Comparison of ENCODE assay signal across 8 cellular contexts in genomic region chr12:56158926-56159461, GRCh38. TPM values are rescaled to one million over a fixed set of nuclear protein-coding genes. Genes with fewer than 3 reads are reported as not detected.
A peak's percentile ranks its signal among the peaks of the same experiment; 100 is the strongest.
DNase-seq lines count a peak whose midpoint lies in the region; ATAC-seq and TF ChIP-seq lines count a peak whose summit lies in the region.

No MANE protein-coding gene starts in this region.

- no peak for ATAC-seq in HG02623 (IDR thresholded peaks at IDR 0.05; ENCODE audit: unreplicated experiment)

- peak overlapping the region; percentile 53 for H2AFZ ChIP-seq in parathyroid adenoma

- H3K27ac ChIP-seq in angular gyrus (ENCODE audit: low read depth, low read length) (peak overlapping the region; percentile 91), left ventricle myocardium inferior (replicated peaks) (peak overlapping the region; percentile 96), parathyroid adenoma (peak overlapping the region; percentile 99)

- H3K9me3 ChIP-seq in left ventricle myocardium inferior (replicated peaks), result no peaks in the 10 kb centered on the region
- H3K9me3 ChIP-seq in parathyroid adenoma (ENCODE audit: control insufficient read depth, low read length), result no peaks in the 10 kb centered on the region

- in situ Hi-C loops in ACHN (cut with HindIII; ENCODE audit: low pct_ligation_motif_present, low pct_unique_long_range_greater_than_20kb, low sequenced_read_pairs) (no loop called here), GM13977 (cut with MboI; ENCODE audit: low pct_unique_long_range_greater_than_20kb, low sequenced_read_pairs, unreplicated experiment) (no loop called here)

- peak overlapping the region; percentile 97 for H3K9ac ChIP-seq in parathyroid adenoma

- H3K4me1 ChIP-seq in left ventricle myocardium inferior, result peaks cover 52% of the 10 kb centered on the region
- peaks cover 27% of the 10 kb centered on the region for H3K4me1 ChIP-seq in parathyroid adenoma

- H3K36me3 ChIP-seq in left ventricle myocardium inferior, result peaks cover 47% of the 10 kb centered on the region
- H3K36me3 ChIP-seq in parathyroid adenoma (ENCODE audit: control insufficient read depth, insufficient read depth, low read length), result no peaks in the 10 kb centered on the region

- POLR2A ChIA-PET in GM10248 (lab: Yijun Ruan, JAX), result interaction anchor here (0.5 to 1.4 kb wide), 3 partner anchors 8 to 91 kb away, joined by 3 to 8 read pairs (median 6); partner anchors contain the start of gene SMARCC2

- no peak for TF ChIP-seq CTCF in GM10248 (IDR thresholded peaks at IDR 0.05; ENCODE audit: control extremely low read depth, extremely low read depth, low read depth, missing control alignments)
- TF ChIP-seq CTCF in left ventricle myocardium inferior (IDR thresholded peaks at IDR 0.05; ENCODE audit: borderline replicate concordance), result no peak
- TF ChIP-seq CTCF in parathyroid adenoma (IDR thresholded peaks at IDR 0.05), result no peak
- TF ChIP-seq CTCF in GM13977 (IDR thresholded peaks at IDR 0.05; ENCODE audit: extremely low read depth, insufficient read depth, missing control alignments), result no peak

- intact Hi-C loops in left ventricle myocardium inferior (cut with micrococcal nuclease), result loop anchor here (5.0 kb wide), 1 partner anchor 42 kb away; the partner anchor contains the start of genes RPL41 and ZC3H10

- CTCF ChIA-PET in GM10248 (lab: Yijun Ruan, JAX), result interaction anchor here (0.7 to 2.2 kb wide), 12 partner anchors 13 to 478 kb away, joined by 3 to 10 read pairs (median 5); partner anchors contain the start of genes ESYT1, SMARCC2, STAT2 and ZC3H10

- peak overlapping the region; percentile 96 for H3K4me2 ChIP-seq in parathyroid adenoma (ENCODE audit: low read length)

- no peaks in the 10 kb centered on the region for H3K27me3 ChIP-seq in left ventricle myocardium inferior (ENCODE audit: low read depth)
- no peaks in the 10 kb centered on the region for H3K27me3 ChIP-seq in parathyroid adenoma (ENCODE audit: control insufficient read depth, insufficient read depth, low read length)

- peak overlapping the region; percentile 75 for H3K4me3 ChIP-seq in left ventricle myocardium inferior
- peak overlapping the region; percentile 100 for H3K4me3 ChIP-seq in parathyroid adenoma (ENCODE audit: low read depth, low read length)

- peaks cover 22% of the 10 kb centered on the region for H3K79me2 ChIP-seq in parathyroid adenoma

- peak; percentile 78 for DNase-seq in ACHN
- peak; percentile 38 for DNase-seq in GM10248 (ENCODE audit: extremely low spot score)
- peak; percentile 65 for DNase-seq in NCI-H69 (lab: John Stamatoyannopoulos, UW)
- peak; percentile 81 for DNase-seq in left ventricle myocardium inferior
- DNase-seq in GM13977 (ENCODE audit: low spot score), result no peak

RNA-seq across cellular contexts. Expression of gene MYL6, which starts 0.8 kb away (rescaled TPM):
- 508 TPM for total RNA-seq in left ventricle myocardium inferior

RNA-seq across cellular contexts. Expression of gene MYL6B, which starts 6.6 kb away (rescaled TPM):
- 54.1 TPM for total RNA-seq in left ventricle myocardium inferior

RNA-seq across cellular contexts. Expression of gene SMARCC2, which starts 30.3 kb away (rescaled TPM):
- 67.1 TPM for total RNA-seq in left ventricle myocardium inferior

RNA-seq across cellular contexts. Expression of gene ESYT1, which starts 30.9 kb away (rescaled TPM):
- 23.2 TPM for total RNA-seq in left ventricle myocardium inferior

RNA-seq across cellular contexts. Expression of gene ZC3H10, which starts 40.9 kb away (rescaled TPM):
- total RNA-seq in left ventricle myocardium inferior, result 4.9 TPM
